Comparison of ENCODE assay signal across 14 cellular contexts in the genomic region with DNA sequence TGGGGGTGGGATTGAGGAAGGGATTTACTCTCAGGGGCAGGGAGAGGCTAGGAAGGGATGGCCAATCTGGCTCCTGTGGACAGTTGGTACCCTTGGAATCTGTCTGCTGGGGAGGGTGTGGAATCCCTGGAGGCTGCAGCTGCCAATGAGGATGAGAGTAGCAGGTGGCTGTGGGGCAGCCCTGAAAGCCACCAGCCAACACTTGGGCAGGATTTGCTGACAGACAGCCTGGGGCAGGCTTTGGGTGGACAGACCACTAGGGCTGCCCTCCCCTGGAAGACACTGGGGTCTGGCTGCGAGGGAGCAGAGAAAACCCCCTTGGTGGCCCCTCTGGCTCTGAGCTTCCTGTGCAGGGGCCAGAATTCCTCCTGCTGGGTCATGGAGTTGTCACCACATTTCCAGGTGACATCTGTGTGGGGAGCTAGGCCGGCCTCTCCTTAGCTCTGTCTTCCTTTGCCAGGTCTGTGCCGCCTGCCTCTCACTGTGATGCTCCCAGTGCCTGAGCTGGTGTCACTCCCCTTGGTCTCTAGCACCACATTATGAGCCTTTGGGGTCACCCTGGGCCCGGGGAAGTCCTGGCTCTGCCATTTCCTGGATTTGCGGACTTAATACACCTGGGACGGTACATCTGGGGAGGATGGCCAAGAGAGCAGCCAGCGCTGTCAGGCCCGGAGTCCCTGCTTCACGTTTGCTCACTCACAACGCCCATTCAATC. TPM values are rescaled to one million over a fixed set of nuclear protein-coding genes. Genes with fewer than 3 reads are reported as not detected.
A peak's percentile ranks its signal among the peaks of the same experiment; 100 is the strongest.
DNase-seq lines count a peak whose midpoint lies in the region; ATAC-seq, FAIRE-seq and TF ChIP-seq lines count a peak whose summit lies in the region.
"Had no signal": no experiment of that assay in that cellular context is flagged by ENCODE, and none has a peak within 500 bp of the region (broad histone marks: within the 10 kb centered on the region; RNA-seq: fewer than 3 reads in every experiment).

No MANE protein-coding gene starts in this region.

- FAIRE-seq in H54 (lab: Jason Lieb, UNC): no peak
- FAIRE-seq: colon, D721Med, HTR-8/SVneo had no signal

- H3K27ac Mint-ChIP-seq in activated naive CD4-positive, alpha-beta T cell treated with anti-CD3 and anti-CD28 coated beads, Interleukin-2, amount 50 U/mL, for 24 hours: peak overlapping the region; percentile 81
- peak overlapping the region; percentile 96 for H3K27ac Mint-ChIP-seq in central memory CD8-positive, alpha-beta T cell (ENCODE audit: low read depth)
- H3K27ac Mint-ChIP-seq in mesothelial cell of epicardium: no peak overlapping the region

- H3K4me3 Mint-ChIP-seq in activated naive CD4-positive, alpha-beta T cell treated with anti-CD3 and anti-CD28 coated beads, Interleukin-2, amount 50 U/mL, for 24 hours: no peak overlapping the region
- H3K4me3 Mint-ChIP-seq in central memory CD8-positive, alpha-beta T cell: no peak overlapping the region
- no peak overlapping the region for H3K4me3 Mint-ChIP-seq in mesothelial cell of epicardium

- no peaks in the 10 kb centered on the region for H3K27me3 Mint-ChIP-seq in activated naive CD4-positive, alpha-beta T cell treated with anti-CD3 and anti-CD28 coated beads, Interleukin-2, amount 50 U/mL, for 24 hours
- no peaks in the 10 kb centered on the region for H3K27me3 Mint-ChIP-seq in central memory CD8-positive, alpha-beta T cell
- H3K27me3 Mint-ChIP-seq in mesothelial cell of epicardium (ENCODE audit: low read depth): no peaks in the 10 kb centered on the region

- no peak for TF ChIP-seq POLR2A in H54 (IDR thresholded peaks at IDR 0.05; ENCODE audit: low read depth, low read length)

- no peaks in the 10 kb centered on the region for H3K36me3 ChIP-seq in NT2/D1 (ENCODE audit: insufficient read depth, insufficient read length, low read length)
- H3K36me3 ChIP-seq: uterus had no signal

- TF ChIP-seq CTCF in mesothelial cell of epicardium (IDR thresholded peaks at IDR 0.05; ENCODE audit: unreplicated experiment): no peak

- ATAC-seq in central memory CD8-positive, alpha-beta T cell (replicated peaks; ENCODE audit: extremely low read depth, poor library complexity, severe bottlenecking): no peak
- ATAC-seq in HG03460 (IDR thresholded peaks at IDR 0.05; ENCODE audit: unreplicated experiment): no peak

- H3K9me3 ChIP-seq in NT2/D1 (ENCODE audit: insufficient read depth, low read length): no peaks in the 10 kb centered on the region
- H3K9me3 ChIP-seq: uterus had no signal

- no peaks in the 10 kb centered on the region for H3K27me3 ChIP-seq in NT2/D1 (ENCODE audit: insufficient read depth, insufficient read length)
- H3K27me3 ChIP-seq: uterus had no signal

- DNase-seq in activated naive CD4-positive, alpha-beta T cell treated with anti-CD3 and anti-CD28 coated beads, Interleukin-2, amount 50 U/mL, for 16 hours: no peak
- no peak for DNase-seq in NT2/D1 (ENCODE audit: low read depth, low spot score)
- DNase-seq in central memory CD8-positive, alpha-beta T cell (ENCODE audit: low spot score in 2 of 2): no peak
- no peak for DNase-seq in substantia nigra (lab: John Stamatoyannopoulos, UW)
- no peak for DNase-seq in H54 (ENCODE audit: insufficient read length, low spot score)
- DNase-seq in mesothelial cell of epicardium (ENCODE audit: low spot score in 2 of 2, unreplicated experiment in 2 of 2): no peak
- DNase-seq: ACHN, uterus had no signal

- H3K4me3 ChIP-seq in NT2/D1 (ENCODE audit: insufficient read length, low read depth): no peak overlapping the region
- H3K4me3 ChIP-seq: uterus had no signal

- H3K9me3 Mint-ChIP-seq in activated naive CD4-positive, alpha-beta T cell treated with anti-CD3 and anti-CD28 coated beads, Interleukin-2, amount 50 U/mL, for 24 hours: no peaks in the 10 kb centered on the region
- no peaks in the 10 kb centered on the region for H3K9me3 Mint-ChIP-seq in central memory CD8-positive, alpha-beta T cell
- H3K9me3 Mint-ChIP-seq in mesothelial cell of epicardium: no peaks in the 10 kb centered on the region

- peaks cover 15% of the 10 kb centered on the region for H3K4me1 Mint-ChIP-seq in activated naive CD4-positive, alpha-beta T cell treated with anti-CD3 and anti-CD28 coated beads, Interleukin-2, amount 50 U/mL, for 24 hours
- H3K4me1 Mint-ChIP-seq in central memory CD8-positive, alpha-beta T cell: peaks cover 12% of the 10 kb centered on the region
- peaks cover 23% of the 10 kb centered on the region for H3K4me1 Mint-ChIP-seq in mesothelial cell of epicardium

- H3K9ac ChIP-seq in NT2/D1 (ENCODE audit: insufficient read length, low read depth): peak overlapping the region; percentile 52
- H3K9ac ChIP-seq: parathyroid adenoma had no signal

- no peaks in the 10 kb centered on the region for H3K36me3 Mint-ChIP-seq in activated naive CD4-positive, alpha-beta T cell treated with anti-CD3 and anti-CD28 coated beads, Interleukin-2, amount 50 U/mL, for 24 hours
- H3K36me3 Mint-ChIP-seq in central memory CD8-positive, alpha-beta T cell (ENCODE audit: insufficient read depth): peaks cover 10% of the 10 kb centered on the region
- no peaks in the 10 kb centered on the region for H3K36me3 Mint-ChIP-seq in mesothelial cell of epicardium

- H3K4me1 ChIP-seq in NT2/D1 (ENCODE audit: insufficient read depth, insufficient read length): peaks cover 55% of the 10 kb centered on the region
- H3K4me1 ChIP-seq: parathyroid adenoma, uterus had no signal

- peak overlapping the region; percentile 82 for H3K27ac ChIP-seq in substantia nigra (ENCODE audit: low read depth, low read length, poor library complexity, severe bottlenecking)
- H3K27ac ChIP-seq: parathyroid adenoma, uterus had no signal

RNA-seq across cellular contexts. Expression of a gene that starts 13.4 kb away (rescaled TPM):
- 20.9 to 25.5 TPM (median 23.9 TPM) in 3 replicates for total RNA-seq in mesothelial cell of epicardium
